In genomic region chr3:18808423-18808822, GRCh38 we compare ENCODE assay signal across 15 cellular contexts.
DNase-seq lines count a peak whose midpoint lies in the region; ATAC-seq and TF ChIP-seq lines count a peak whose summit lies in the region.
"Had no signal": no experiment of that assay in that cellular context is flagged by ENCODE, and none has a peak within 500 bp of the region (broad histone marks: within the 10 kb centered on the region; RNA-seq: fewer than 3 reads in every experiment).

No MANE protein-coding gene starts in this region.

- TF ChIP-seq CTCF in epithelial cell of proximal tubule (conservative IDR thresholded peaks at IDR 0.05; ENCODE audit: low read depth, low read length) (no peak), dorsolateral prefrontal cortex (IDR thresholded peaks at IDR 0.05 in 54 of 56, conservative IDR thresholded peaks at IDR 0.05 in 2 of 56; ENCODE audit: low read depth in 1 of 56, partially characterized antibody in 56 of 56) (no peak)

- peak overlapping the region; percentile 4 for H3K27ac Mint-ChIP-seq in activated naive CD8-positive, alpha-beta T cell
- no peak overlapping the region for H3K27ac Mint-ChIP-seq in activated naive CD8-positive, alpha-beta T cell treated with anti-CD3 and anti-CD28 coated beads for 36 hours
- H3K27ac Mint-ChIP-seq in stimulated activated naive CD8-positive, alpha-beta T cell treated with anti-CD3 and anti-CD28 coated beads, Interleukin-15, Interleukin-2, amounts not matched to agents 100 ng/mL and 50 ng/mL, for 24 hours = peak overlapping the region; percentile 2
- H3K27ac Mint-ChIP-seq: B cell; CD4-positive, alpha-beta T cell; GM23338 had no signal

- intact Hi-C loops in dorsolateral prefrontal cortex (cut with DNase I) = no loop called here

- no peak for ATAC-seq in HG03521 (IDR thresholded peaks at IDR 0.05; ENCODE audit: unreplicated experiment)
- ATAC-seq: GM23338 had no signal

- peaks cover 11% of the 10 kb centered on the region for H3K4me1 Mint-ChIP-seq in activated naive CD8-positive, alpha-beta T cell (ENCODE audit: low read depth)
- peaks cover 7% of the 10 kb centered on the region for H3K4me1 Mint-ChIP-seq in activated naive CD8-positive, alpha-beta T cell treated with anti-CD3 and anti-CD28 coated beads for 36 hours
- H3K4me1 Mint-ChIP-seq in stimulated activated naive CD8-positive, alpha-beta T cell treated with anti-CD3 and anti-CD28 coated beads, Interleukin-15, Interleukin-2, amounts not matched to agents 100 ng/mL and 50 ng/mL, for 24 hours (ENCODE audit: low read depth) = peaks cover 34% of the 10 kb centered on the region
- H3K4me1 Mint-ChIP-seq: B cell had no signal

- H3K9me3 Mint-ChIP-seq in activated naive CD8-positive, alpha-beta T cell (ENCODE audit: low read depth) = peaks cover 4% of the 10 kb centered on the region
- H3K9me3 Mint-ChIP-seq in activated naive CD8-positive, alpha-beta T cell treated with anti-CD3 and anti-CD28 coated beads for 36 hours = peaks cover 3% of the 10 kb centered on the region
- peaks cover 4% of the 10 kb centered on the region for H3K9me3 Mint-ChIP-seq in stimulated activated naive CD8-positive, alpha-beta T cell treated with anti-CD3 and anti-CD28 coated beads, Interleukin-15, Interleukin-2, amounts not matched to agents 100 ng/mL and 50 ng/mL, for 24 hours
- H3K9me3 Mint-ChIP-seq: CD4-positive, alpha-beta T cell; GM23338 had no signal

- no peaks in the 10 kb centered on the region for H3K36me3 Mint-ChIP-seq in activated naive CD8-positive, alpha-beta T cell
- no peaks in the 10 kb centered on the region for H3K36me3 Mint-ChIP-seq in activated naive CD8-positive, alpha-beta T cell treated with anti-CD3 and anti-CD28 coated beads for 36 hours
- H3K36me3 Mint-ChIP-seq in stimulated activated naive CD8-positive, alpha-beta T cell treated with anti-CD3 and anti-CD28 coated beads, Interleukin-15, Interleukin-2, amounts not matched to agents 100 ng/mL and 50 ng/mL, for 24 hours (ENCODE audit: low read depth) = no peaks in the 10 kb centered on the region

- no peak overlapping the region for H3K4me3 Mint-ChIP-seq in activated naive CD8-positive, alpha-beta T cell
- H3K4me3 Mint-ChIP-seq in activated naive CD8-positive, alpha-beta T cell treated with anti-CD3 and anti-CD28 coated beads for 36 hours = no peak overlapping the region
- no peak overlapping the region for H3K4me3 Mint-ChIP-seq in stimulated activated naive CD8-positive, alpha-beta T cell treated with anti-CD3 and anti-CD28 coated beads, Interleukin-15, Interleukin-2, amounts not matched to agents 100 ng/mL and 50 ng/mL, for 24 hours
- H3K4me3 Mint-ChIP-seq: B cell; CD4-positive, alpha-beta T cell; GM23338 had no signal

- H3K27me3 ChIP-seq in dorsolateral prefrontal cortex = no peaks in the 10 kb centered on the region

- H3K27ac ChIP-seq in dorsolateral prefrontal cortex = no peak overlapping the region

- H3K4me3 ChIP-seq in epithelial cell of proximal tubule (ENCODE audit: low read depth, low read length) (no peak overlapping the region), dorsolateral prefrontal cortex (no peak overlapping the region)
- H3K4me3 ChIP-seq: GM23338 had no signal

- no peaks in the 10 kb centered on the region for H3K27me3 Mint-ChIP-seq in activated naive CD8-positive, alpha-beta T cell
- H3K27me3 Mint-ChIP-seq in activated naive CD8-positive, alpha-beta T cell treated with anti-CD3 and anti-CD28 coated beads for 36 hours = no peaks in the 10 kb centered on the region
- no peaks in the 10 kb centered on the region for H3K27me3 Mint-ChIP-seq in stimulated activated naive CD8-positive, alpha-beta T cell treated with anti-CD3 and anti-CD28 coated beads, Interleukin-15, Interleukin-2, amounts not matched to agents 100 ng/mL and 50 ng/mL, for 24 hours
- H3K27me3 Mint-ChIP-seq: CD4-positive, alpha-beta T cell had no signal

- DNase-seq in activated naive CD8-positive, alpha-beta T cell treated with anti-CD3 and anti-CD28 coated beads for 36 hours = no peak
- DNase-seq in NCI-H226 = peak; percentile 35
- DNase-seq in epithelial cell of proximal tubule (ENCODE audit: low read depth) = peak; percentile 13
- DNase-seq in dorsolateral prefrontal cortex = no peak
- DNase-seq: CD4-positive, alpha-beta T cell; DND-41; GDM1; NCI-H1436 treated with DMSO at 0.1 percent for 48 hours; NCI-H2081; NCI-H524 had no signal

Comparison
In these comparisons a context has a peak if more than half of its experiments do, and no peak if none do; other contexts are left out.
1. DNase-seq: peak in NCI-H226 (single experiment) and epithelial cell of proximal tubule (single experiment); none in activated naive CD8-positive, alpha-beta T cell treated with anti-CD3 and anti-CD28 coated beads for 36 hours (single experiment) and dorsolateral prefrontal cortex (0 of 10).